Comparison of ENCODE assay signal across 8 cellular contexts in genomic region chr15:71443538-71443937, GRCh38.
A peak's percentile ranks its signal among the peaks of the same experiment; 100 is the strongest.
DNase-seq lines count a peak whose midpoint lies in the region; ATAC-seq, FAIRE-seq and TF ChIP-seq lines count a peak whose summit lies in the region.

No MANE protein-coding gene starts in this region.

- H3K4me1 ChIP-seq in HCT116 (ENCODE audit: control insufficient read depth in 1 of 2, insufficient read depth in 2 of 2, low read length in 2 of 2) = peaks cover 58 to 68% of the 10 kb centered on the region in 2 experiments
- peaks cover 10% of the 10 kb centered on the region for H3K4me1 ChIP-seq in astrocyte (ENCODE audit: insufficient read depth, low read length)

- no peak overlapping the region for H3K4me3 Mint-ChIP-seq in CD14-positive monocyte
- H3K4me3 Mint-ChIP-seq in astrocyte (ENCODE audit: unreplicated experiment) = no peak overlapping the region

- intact Hi-C loops in CD14-positive monocyte (cut with micrococcal nuclease) = loop anchor here in 1 of 2 donors (5.0 kb wide), 1 partner anchor 326 kb away; the partner anchor contains the start of gene THSD4
- intact Hi-C loops in HCT116 (cut with micrococcal nuclease) = no loop called here

- H4K20me1 ChIP-seq in HCT116 (ENCODE audit: insufficient read depth) (no peaks in the 10 kb centered on the region), astrocyte (ENCODE audit: insufficient read depth, low read length) (no peaks in the 10 kb centered on the region)

- H3K4me3 ChIP-seq in HCT116 (replicated peaks in 1 of 2; ENCODE audit: low read depth in 1 of 2, low read length in 2 of 2) (no peak overlapping the region), astrocyte (ENCODE audit: insufficient read depth, low read depth, low read length) (no peak overlapping the region)

- TF ChIP-seq CTCF in CD14-positive monocyte (IDR thresholded peaks at IDR 0.05) (peak; percentile 88), HCT116 (IDR thresholded peaks at IDR 0.05 in 2 of 3, conservative IDR thresholded peaks at IDR 0.05 in 1 of 3; ENCODE audit: borderline replicate concordance in 1 of 3, insufficient read depth in 1 of 3, low read depth in 2 of 3, low read length in 2 of 3) (peak; percentile 50 to 89 (median 84); a peak in 5 of 6 replicates), RWPE1 (conservative IDR thresholded peaks at IDR 0.05; ENCODE audit: low read depth) (peak; percentile 93), astrocyte (IDR thresholded peaks at IDR 0.05; ENCODE audit: insufficient read depth, low read depth, low read length) (peak; percentile 95)

- TF ChIP-seq RAD21 in HCT116 (IDR thresholded peaks at IDR 0.05; ENCODE audit: low read depth) = peak; percentile 37; the same call in 1 of the 2 replicates

- TF ChIP-seq POLR2A in HCT116 (IDR thresholded peaks at IDR 0.05; ENCODE audit: borderline replicate concordance, extremely low read depth, insufficient read depth, insufficient read length) = no peak
- TF ChIP-seq POLR2A in GM12892 (IDR thresholded peaks at IDR 0.05; ENCODE audit: low read depth, low read length) = no peak

- no peak overlapping the region; the same call in 1 of the 2 replicates for H3K27ac ChIP-seq in HCT116 (ENCODE audit: low read depth, low read length)
- no peak overlapping the region for H3K27ac ChIP-seq in RWPE1
- H3K27ac ChIP-seq in astrocyte (ENCODE audit: low read depth, low read length) = no peak overlapping the region

- H3K36me3 ChIP-seq in HCT116 (ENCODE audit: control insufficient read depth in 1 of 2, insufficient read depth in 2 of 2, low read length in 2 of 2) = no peaks in the 10 kb centered on the region
- H3K36me3 ChIP-seq in astrocyte (ENCODE audit: insufficient read depth, low read length) = no peaks in the 10 kb centered on the region

- BruUV-seq in HCT116 (replicated peaks; lab: Mats Ljungman, UMichigan) = no TSS peak

- H3K27me3 ChIP-seq in HCT116 (ENCODE audit: insufficient read depth, low read length) (no peaks in the 10 kb centered on the region), astrocyte (ENCODE audit: insufficient read depth, low read length) (no peaks in the 10 kb centered on the region)

- H2AFZ ChIP-seq in HCT116 (ENCODE audit: low read depth, low read length, poor library complexity, severe bottlenecking) (peak overlapping the region; percentile 55), astrocyte (ENCODE audit: low read depth, low read length) (no peak overlapping the region)

- ATAC-seq in HCT116 (no peak), GM19035 (IDR thresholded peaks at IDR 0.05; ENCODE audit: unreplicated experiment) (no peak)

- H3K27ac Mint-ChIP-seq in CD14-positive monocyte (no peak overlapping the region), astrocyte (ENCODE audit: unreplicated experiment) (no peak overlapping the region)

- H3K4me2 ChIP-seq in HCT116 (ENCODE audit: low read length) = peak overlapping the region; percentile 58
- H3K4me2 ChIP-seq in astrocyte (ENCODE audit: low read length) = no peak overlapping the region

- CTCF ChIA-PET in HCT116 (lab: Charles Lee) (interaction anchor here (1.6 to 2.8 kb wide), 4 partner anchors 9 to 469 kb away, joined by 5 to 19 read pairs (median 8); no protein-coding TSS in a partner anchor), RWPE1 (lab: Yijun Ruan, JAX) (interaction anchor here (0.6 to 1.7 kb wide), 10 partner anchors 8 to 624 kb away, joined by 3 to 7 read pairs (median 4); partner anchors contain the start of gene THSD4)

- H3K79me2 ChIP-seq in HCT116 (ENCODE audit: insufficient read depth, low read length) = no peaks in the 10 kb centered on the region
- no peaks in the 10 kb centered on the region for H3K79me2 ChIP-seq in astrocyte (ENCODE audit: insufficient read depth, low read length)

- no peak overlapping the region for H3K9ac ChIP-seq in HCT116 (ENCODE audit: low read length)
- H3K9ac ChIP-seq in astrocyte (ENCODE audit: low read length) = no peak overlapping the region

- H3K9me3 ChIP-seq in HCT116 (ENCODE audit: control insufficient read depth in 1 of 2, insufficient read depth in 1 of 2, low read depth in 1 of 2, low read length in 2 of 2) (no peaks in the 10 kb centered on the region), astrocyte (ENCODE audit: insufficient read depth, low read depth, low read length) (no peaks in the 10 kb centered on the region)

- H3K27me3 Mint-ChIP-seq in CD14-positive monocyte (ENCODE audit: low read depth in 3 of 3) (peaks cover 0 to 10% (median 3%) of the 10 kb centered on the region in 3 donors), astrocyte (ENCODE audit: low read depth, unreplicated experiment) (no peaks in the 10 kb centered on the region)

- peaks cover 18% of the 10 kb centered on the region for H3K4me1 Mint-ChIP-seq in CD14-positive monocyte
- peaks cover 11% of the 10 kb centered on the region for H3K4me1 Mint-ChIP-seq in astrocyte (ENCODE audit: low read depth, unreplicated experiment)

- POLR2A ChIA-PET in HCT116 (lab: Charles Lee) = no interaction called here
- POLR2A ChIA-PET in RWPE1 (lab: Yijun Ruan, JAX; ENCODE audit: low non-redundant PET) = no interaction called here

- RAD21 ChIA-PET in HCT116 (lab: Charles Lee; ENCODE audit: low non-redundant PET in 1 of 2, low total read pairs in 2 of 2, uncharacterized antibody in 2 of 2, unreplicated experiment in 2 of 2) = no interaction called here

- no peak for DNase-seq in CD14-positive monocyte (ENCODE audit: low spot score)
- no peak for DNase-seq in HCT116 (ENCODE audit: low read depth, low spot score)
- DNase-seq in RWPE1 (ENCODE audit: low spot score) = peak; percentile 25
- DNase-seq in astrocyte (ENCODE audit: low read depth) = no peak
- peak; percentile 51 for DNase-seq in iris pigment epithelial cell (ENCODE audit: low read depth)
- DNase-seq in stimulated activated CD4-positive, alpha-beta T cell treated with anti-CD3 and anti-CD28 coated beads, TNF-alpha, amount 100 ng/mL, for 48 hours (ENCODE audit: low read depth in 3 of 3) = peak; percentile 11 to 20 (median 13)
- no peak for DNase-seq in GM12892 (ENCODE audit: insufficient read length)

- FAIRE-seq in astrocyte (lab: Jason Lieb, UNC) (no peak), GM12892 (lab: Jason Lieb, UNC) (no peak)

- H3K36me3 Mint-ChIP-seq in CD14-positive monocyte (no peaks in the 10 kb centered on the region), astrocyte (ENCODE audit: low read depth, unreplicated experiment) (no peaks in the 10 kb centered on the region)

- H3K9me3 Mint-ChIP-seq in CD14-positive monocyte (peaks cover 0 to 3% (median 0%) of the 10 kb centered on the region in 7 donors), astrocyte (ENCODE audit: unreplicated experiment) (no peaks in the 10 kb centered on the region)

- H3K9me2 ChIP-seq in HCT116 (ENCODE audit: insufficient read depth) = no peaks in the 10 kb centered on the region

TF ChIP-seq in HCT116, 20 proteins besides CTCF, POLR2A, EP300 and RAD21:
- TF ChIP-seq MAX (IDR thresholded peaks at IDR 0.05) = no peak
- no peak for TF ChIP-seq ZNF274 (IDR thresholded peaks at IDR 0.05; ENCODE audit: low read depth, low read length)
- no peak for TF ChIP-seq EZH2 (IDR thresholded peaks at IDR 0.05)
- TF ChIP-seq SP1 (IDR thresholded peaks at IDR 0.05; ENCODE audit: low read depth) = no peak
- no peak for TF ChIP-seq CBX3 (IDR thresholded peaks at IDR 0.05; ENCODE audit: low read depth)
- TF ChIP-seq EGR1 (IDR thresholded peaks at IDR 0.05; ENCODE audit: low read depth) = no peak
- no peak for TF ChIP-seq FOSL1 (IDR thresholded peaks at IDR 0.05; ENCODE audit: low read depth)
- TF ChIP-seq JUND (IDR thresholded peaks at IDR 0.05) = no peak
- no peak for TF ChIP-seq ZBTB33 (IDR thresholded peaks at IDR 0.05; ENCODE audit: extremely low read depth, insufficient replicate concordance, low read length)
TF ChIP-seq in HCT116: peak in this region for 0.

Comparison
In these comparisons a context has a peak if more than half of its experiments do, and no peak if none do; other contexts are left out.
1. DNase-seq: peak in RWPE1 (single experiment), iris pigment epithelial cell (single experiment) and stimulated activated CD4-positive, alpha-beta T cell treated with anti-CD3 and anti-CD28 coated beads, TNF-alpha, amount 100 ng/mL, for 48 hours (3 of 3); none in CD14-positive monocyte (single experiment), HCT116 (single experiment), astrocyte (single experiment) and GM12892 (single experiment).
2. Peak in every context shown above with its lines, with median percentiles within 50 percentile points of each other: CTCF ChIP-seq.